In genomic region chr17:38559025-38559879, GRCh38 we compare ENCODE assay signal across 9 cellular contexts. TPM values are rescaled to one million over a fixed set of nuclear protein-coding genes. Genes with fewer than 3 reads are reported as not detected.
A peak's percentile ranks its signal among the peaks of the same experiment; 100 is the strongest.
DNase-seq lines count a peak whose midpoint lies in the region; ATAC-seq, FAIRE-seq and TF ChIP-seq lines count a peak whose summit lies in the region.
"Had no signal": no experiment of that assay in that cellular context is flagged by ENCODE, and none has a peak within 500 bp of the region (broad histone marks: within the 10 kb centered on the region; RNA-seq: fewer than 3 reads in every experiment).

No MANE protein-coding gene starts in this region.

- CTCF ChIA-PET in HepG2 (lab: Yijun Ruan, JAX; ENCODE audit: low intra/inter-chr PET ratio, low total read pairs) = interaction anchor here (0.7 to 2.0 kb wide), 4 partner anchors 20 to 108 kb away, joined by 3 to 18 read pairs (median 9); partner anchors contain the start of gene SRCIN1

- ATAC-seq in HG03108 (IDR thresholded peaks at IDR 0.05; ENCODE audit: unreplicated experiment) = peak; percentile 67
- ATAC-seq in HepG2 = peak; percentile 81
- ATAC-seq in GM19328 (IDR thresholded peaks at IDR 0.05; ENCODE audit: unreplicated experiment) = no peak

- peak overlapping the region; percentile 81 for H3K4me2 ChIP-seq in HepG2 (ENCODE audit: low read depth, low read length)

- no peaks in the 10 kb centered on the region for H3K79me2 ChIP-seq in HepG2 (ENCODE audit: insufficient read depth, low read length)

- BruUV-seq in HepG2 (replicated peaks; lab: Mats Ljungman, UMichigan) = no TSS peak

- FAIRE-seq in GM12892 (lab: Jason Lieb, UNC) (no peak), HepG2 (lab: Jason Lieb, UNC) (no peak)

- H3K4me3 ChIP-seq in HepG2 (replicated peaks in 1 of 3; ENCODE audit: insufficient read depth in 1 of 3, low read depth in 2 of 3, low read length in 3 of 3) = peak overlapping the region; percentile 13 to 67 (median 37); a peak in 5 of 6 replicates

- no peaks in the 10 kb centered on the region for H3K36me3 ChIP-seq in HepG2 (replicated peaks in 1 of 2; ENCODE audit: control insufficient read depth in 1 of 2, insufficient read depth in 2 of 2, low read length in 2 of 2)

- no peak overlapping the region for H2AFZ ChIP-seq in HepG2 (ENCODE audit: low read length)

- H3K27ac ChIP-seq in HepG2 (ENCODE audit: extremely low read length, insufficient read depth, low read length) = no peak overlapping the region

- intact Hi-C loops in HepG2 (cut with micrococcal nuclease; ENCODE audit: unreplicated experiment) = loop anchor here (5.0 kb wide), 1 partner anchor 47 kb away; no protein-coding TSS in a partner anchor

- no peaks in the 10 kb centered on the region for H3K9me3 ChIP-seq in HepG2 (ENCODE audit: low read length)

- H3K9ac ChIP-seq in HepG2 (ENCODE audit: insufficient read depth, low read depth, low read length) = no peak overlapping the region

- WGBS in HepG2 (ENCODE audit: low lambda C conversion rate) = 14% methylated on average over 37 of the region's 44 CpGs

- no peaks in the 10 kb centered on the region for H4K20me1 ChIP-seq in HepG2 (ENCODE audit: insufficient read depth, low read length)

- TF ChIP-seq RAD21 in HepG2 (CRISPR knock-in tag; IDR thresholded peaks at IDR 0.05) = peak; percentile 49; the same call in 1 of the 2 replicates

- peaks cover 39% of the 10 kb centered on the region for H3K4me1 ChIP-seq in HepG2 (ENCODE audit: insufficient read depth, low read length)

- TF ChIP-seq EP300 in HepG2 (IDR thresholded peaks at IDR 0.05; ENCODE audit: low read depth in 2 of 2, low read length in 2 of 2) = peak; percentile 20 to 63; a peak in 2 of 4 replicates
- no peak for TF ChIP-seq EP300 in HepG2 (CRISPR knock-in tag; IDR thresholded peaks at IDR 0.05; ENCODE audit: borderline replicate concordance)

- TF ChIP-seq POLR2A in GM12892 (IDR thresholded peaks at IDR 0.05; ENCODE audit: low read depth, low read length) (no peak), HepG2 (IDR thresholded peaks at IDR 0.05; ENCODE audit: insufficient read depth in 1 of 2, low read depth in 2 of 2, low read length in 2 of 2) (no peak; a peak in 1 of 4 replicates)

- DNase-seq in GM12892 (ENCODE audit: insufficient read length) (peak; percentile 93), NCI-H2227 treated with DMSO at 0.1 percent for 48 hours (lab: John Stamatoyannopoulos, UW) (peak; percentile 76), cerebellum (ENCODE audit: low spot score) (peak; percentile 92), HepG2 (ENCODE audit: low spot score) (peak; percentile 86)
- peak; percentile 82 for DNase-seq in activated CD4-positive, alpha-beta T cell treated with anti-CD3 and anti-CD28 coated beads for 1 hour
- peak; percentile 77 to 94 (median 79) for DNase-seq in stimulated activated CD4-positive, alpha-beta T cell treated with anti-CD3 and anti-CD28 coated beads, TNF-alpha, amount 100 ng/mL, for 24 hours (ENCODE audit: low read depth in 3 of 3)

- H3K27me3 ChIP-seq in HepG2 (ENCODE audit: control insufficient read depth in 1 of 2, insufficient read depth in 2 of 2, low read length in 2 of 2) = peaks cover 0 to 2% of the 10 kb centered on the region in 2 experiments; a peak in 1 of 5 replicates

- TF ChIP-seq CTCF in HepG2 (CRISPR knock-in tag; IDR thresholded peaks at IDR 0.05) = peak; percentile 69

- POLR2A ChIA-PET in HepG2 (lab: Yijun Ruan, JAX) = interaction anchor here (0.6 to 2.9 kb wide), 15 partner anchors 11 to 1606 kb away, joined by 3 to 29 read pairs (median 5); partner anchors contain the start of genes LASP1 and SRCIN1

- in situ Hi-C loops in HepG2 (cut with HindIII; ENCODE audit: extremely low pct_ligation_motif_present, low pct_unique_long_range_greater_than_20kb) = loop anchor here (5.0 kb wide), 1 partner anchor 108 kb away; no protein-coding TSS in a partner anchor

TF ChIP-seq in HepG2, 621 proteins besides CTCF, POLR2A, EP300 and RAD21 (continues in another document):
- TF ChIP-seq MXD3 (CRISPR knock-in tag; IDR thresholded peaks at IDR 0.05) = peak; percentile 49; the same call in 1 of the 2 replicates
- no peak for TF ChIP-seq SOX6 (IDR thresholded peaks at IDR 0.05)
- peak; percentile 78 for TF ChIP-seq SOX6 (CRISPR knock-in tag; IDR thresholded peaks at IDR 0.05)
- TF ChIP-seq JUNB (CRISPR knock-in tag; IDR thresholded peaks at IDR 0.05; ENCODE audit: borderline replicate concordance) = peak; percentile 39; the same call in 1 of the 2 replicates
- TF ChIP-seq KLF15 (CRISPR knock-in tag; IDR thresholded peaks at IDR 0.05; ENCODE audit: borderline replicate concordance) = 0 out of 2 replicates have a peak, but pooled peaks have one; percentile 58
- TF ChIP-seq, protein P1, sequence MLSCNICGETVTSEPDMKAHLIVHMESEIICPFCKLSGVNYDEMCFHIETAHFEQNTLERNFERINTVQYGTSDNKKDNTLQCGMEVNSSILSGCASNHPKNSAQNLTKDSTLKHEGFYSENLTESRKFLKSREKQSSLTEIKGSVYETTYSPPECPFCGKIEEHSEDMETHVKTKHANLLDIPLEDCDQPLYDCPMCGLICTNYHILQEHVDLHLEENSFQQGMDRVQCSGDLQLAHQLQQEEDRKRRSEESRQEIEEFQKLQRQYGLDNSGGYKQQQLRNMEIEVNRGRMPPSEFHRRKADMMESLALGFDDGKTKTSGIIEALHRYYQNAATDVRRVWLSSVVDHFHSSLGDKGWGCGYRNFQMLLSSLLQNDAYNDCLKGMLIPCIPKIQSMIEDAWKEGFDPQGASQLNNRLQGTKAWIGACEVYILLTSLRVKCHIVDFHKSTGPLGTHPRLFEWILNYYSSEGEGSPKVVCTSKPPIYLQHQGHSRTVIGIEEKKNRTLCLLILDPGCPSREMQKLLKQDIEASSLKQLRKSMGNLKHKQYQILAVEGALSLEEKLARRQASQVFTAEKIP (CRISPR knock-in tag; IDR thresholded peaks at IDR 0.05; ENCODE audit: borderline replicate concordance) = no peak
- TF ChIP-seq, protein P2, sequence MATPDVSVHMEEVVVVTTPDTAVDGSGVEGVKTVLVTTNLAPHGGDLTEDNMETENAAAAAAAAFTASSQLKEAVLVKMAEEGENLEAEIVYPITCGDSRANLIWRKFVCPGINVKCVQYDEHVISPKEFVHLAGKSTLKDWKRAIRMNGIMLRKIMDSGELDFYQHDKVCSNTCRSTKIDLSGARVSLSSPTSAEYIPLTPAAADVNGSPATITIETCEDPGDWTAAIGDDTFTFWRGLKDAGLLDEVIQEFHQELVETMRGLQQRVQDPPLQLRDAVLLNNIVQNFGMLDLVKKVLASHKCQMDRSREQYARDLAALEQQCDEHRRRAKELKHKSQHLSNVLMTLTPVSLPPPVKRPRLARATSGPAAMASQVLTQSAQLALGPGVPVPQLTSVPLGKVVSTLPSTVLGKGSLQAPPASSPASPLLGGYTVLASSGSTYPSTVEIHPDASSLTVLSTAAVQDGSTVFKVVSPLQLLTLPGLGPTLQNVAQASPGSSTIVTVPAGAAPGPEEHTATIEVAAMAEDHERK (CRISPR knock-in tag; IDR thresholded peaks at IDR 0.05; ENCODE audit: low read depth) = no peak
- peak; percentile 68 for TF ChIP-seq MYC (CRISPR knock-in tag; IDR thresholded peaks at IDR 0.05; ENCODE audit: borderline replicate concordance)
- TF ChIP-seq ZFY (CRISPR knock-in tag; IDR thresholded peaks at IDR 0.05) = peak; percentile 75; the same call in 1 of the 2 replicates
- TF ChIP-seq, protein P3, sequence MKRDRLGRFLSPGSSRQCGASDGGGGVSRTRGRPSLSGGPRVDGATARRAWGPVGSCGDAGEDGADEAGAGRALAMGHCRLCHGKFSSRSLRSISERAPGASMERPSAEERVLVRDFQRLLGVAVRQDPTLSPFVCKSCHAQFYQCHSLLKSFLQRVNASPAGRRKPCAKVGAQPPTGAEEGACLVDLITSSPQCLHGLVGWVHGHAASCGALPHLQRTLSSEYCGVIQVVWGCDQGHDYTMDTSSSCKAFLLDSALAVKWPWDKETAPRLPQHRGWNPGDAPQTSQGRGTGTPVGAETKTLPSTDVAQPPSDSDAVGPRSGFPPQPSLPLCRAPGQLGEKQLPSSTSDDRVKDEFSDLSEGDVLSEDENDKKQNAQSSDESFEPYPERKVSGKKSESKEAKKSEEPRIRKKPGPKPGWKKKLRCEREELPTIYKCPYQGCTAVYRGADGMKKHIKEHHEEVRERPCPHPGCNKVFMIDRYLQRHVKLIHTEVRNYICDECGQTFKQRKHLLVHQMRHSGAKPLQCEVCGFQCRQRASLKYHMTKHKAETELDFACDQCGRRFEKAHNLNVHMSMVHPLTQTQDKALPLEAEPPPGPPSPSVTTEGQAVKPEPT (CRISPR knock-in tag; IDR thresholded peaks at IDR 0.05; ENCODE audit: low read depth) = no peak
- peak; percentile 64 for TF ChIP-seq THAP11 (CRISPR knock-in tag; IDR thresholded peaks at IDR 0.05)
- no peak for TF ChIP-seq ZNF780A (CRISPR knock-in tag; IDR thresholded peaks at IDR 0.05)

RNA-seq across cellular contexts. Expression of gene SRCIN1, which starts 46.5 kb away (rescaled TPM):
- 0.13 TPM for polyA plus RNA-seq in GM12892 (2012; ENCODE audit: missing spikeins)
- total RNA-seq in cerebellum = 34.7 TPM
- total RNA-seq in HepG2 (2016; rRNA removed; fragmentation: Illumina TruSeq; extraction: Trizol) = 0.90 and 1.2 TPM in 2 replicates
- 0.26 and 0.30 TPM in 2 replicates for total RNA-seq in HepG2 (2016; cell fraction: cytosol; rRNA removed; fragmentation: Illumina TruSeq; extraction: Trizol; ENCODE audit: low read depth)
- 0.76 and 1.4 TPM in 2 replicates for total RNA-seq in HepG2 (2016; cell fraction: insoluble cytoplasmic fraction; rRNA removed; fragmentation: Illumina TruSeq; extraction: Trizol)
- total RNA-seq in HepG2 (2016; cell fraction: membrane; rRNA removed; fragmentation: Illumina TruSeq; extraction: Trizol) = 0.43 and 1.00 TPM in 2 replicates
- total RNA-seq in HepG2 (2016; cell fraction: nucleus; rRNA removed; fragmentation: Illumina TruSeq; extraction: Trizol) = 2.5 and 3.1 TPM in 2 replicates
- polyA plus RNA-seq in HepG2 (2011; rRNA removed) = 9.6 and 19.8 TPM in 2 replicates
- 2.9 and 4.8 TPM in 2 replicates for polyA plus RNA-seq in HepG2 (2011; cell fraction: cytosol; rRNA removed)
- 128 and 143 TPM in 2 replicates for polyA plus RNA-seq in HepG2 (2011; cell fraction: nucleus; rRNA removed)
- 9.9 and 11.0 TPM in 2 replicates for polyA plus RNA-seq in HepG2 (2012)
- polyA plus RNA-seq in HepG2 (2016; cell fraction: cytosol; fragmentation: Illumina TruSeq; extraction: Trizol; ENCODE audit: low read depth) = 0.26 and 0.32 TPM in 2 replicates
- 1.0 and 2.4 TPM in 2 replicates for polyA plus RNA-seq in HepG2 (2016; cell fraction: insoluble cytoplasmic fraction; fragmentation: Illumina TruSeq; extraction: Trizol; ENCODE audit: low read depth)
- 0.64 and 0.68 TPM in 2 replicates for polyA plus RNA-seq in HepG2 (2016; cell fraction: membrane; fragmentation: Illumina TruSeq; extraction: Trizol; ENCODE audit: low read depth)
- polyA plus RNA-seq in HepG2 (2016; cell fraction: nucleus; fragmentation: Illumina TruSeq; extraction: Trizol; ENCODE audit: insufficient read depth, low read depth) = 13.9 and 14.2 TPM in 2 replicates
- polyA minus RNA-seq in HepG2 (2011; rRNA and poly(A)+ RNA removed; ENCODE audit: low replicate concordance) = 2.4 and 22.5 TPM in 2 replicates
- 5.7 and 10.1 TPM in 2 replicates for polyA minus RNA-seq in HepG2 (2011; cell fraction: cytosol; rRNA and poly(A)+ RNA removed)
- 22.4 and 24.7 TPM in 2 replicates for polyA minus RNA-seq in HepG2 (2011; cell fraction: nucleus; rRNA and poly(A)+ RNA removed)
- total RNA-seq: glomerular endothelial cell had no signal
